Comparison of ENCODE assay signal across 1 cellular context in the genomic region with DNA sequence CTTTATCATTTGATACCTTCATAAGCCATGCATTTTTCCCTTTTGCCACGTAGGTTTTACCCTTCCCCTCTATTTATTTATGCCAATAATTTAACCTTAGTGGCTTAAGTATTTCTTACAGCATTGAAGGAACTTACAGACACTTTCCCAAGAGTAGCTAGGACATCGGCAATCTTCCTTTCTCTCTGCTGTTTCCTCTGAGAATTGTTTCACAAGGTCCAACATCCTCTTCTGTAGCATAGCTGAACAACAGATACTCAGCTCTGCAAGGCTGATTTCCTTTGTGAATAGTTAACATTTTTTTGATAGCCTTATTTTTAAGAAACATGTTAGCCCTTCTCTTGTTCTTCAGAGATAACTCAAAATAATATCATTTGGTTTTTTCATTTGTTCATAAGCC.
TF ChIP-seq lines count a peak whose summit lies in the region.

No MANE protein-coding gene starts in this region.

TF ChIP-seq in HCT116, 20 proteins besides CTCF, POLR2A, EP300 and RAD21 (continued from another document):
- TF ChIP-seq ZNF274 (IDR thresholded peaks at IDR 0.05; ENCODE audit: low read depth, low read length) (no peak), JUND (IDR thresholded peaks at IDR 0.05) (no peak), EGR1 (IDR thresholded peaks at IDR 0.05; ENCODE audit: low read depth) (no peak), EZH2phosphoT487 (IDR thresholded peaks at IDR 0.05; ENCODE audit: borderline replicate concordance) (no peak), POLR2AphosphoS5 (IDR thresholded peaks at IDR 0.05; ENCODE audit: low read depth, low read length) (no peak), ZFX (IDR thresholded peaks at IDR 0.05) (no peak), TCF7L2 (IDR thresholded peaks at IDR 0.05; ENCODE audit: borderline replicate concordance, extremely low read depth, insufficient read depth, insufficient read length) (no peak), CBX3 (IDR thresholded peaks at IDR 0.05; ENCODE audit: low read depth) (no peak)
- TF ChIP-seq, protein P1, sequence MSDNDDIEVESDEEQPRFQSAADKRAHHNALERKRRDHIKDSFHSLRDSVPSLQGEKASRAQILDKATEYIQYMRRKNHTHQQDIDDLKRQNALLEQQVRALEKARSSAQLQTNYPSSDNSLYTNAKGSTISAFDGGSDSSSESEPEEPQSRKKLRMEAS (IDR thresholded peaks at IDR 0.05): no peak
- TF ChIP-seq, protein P2, sequence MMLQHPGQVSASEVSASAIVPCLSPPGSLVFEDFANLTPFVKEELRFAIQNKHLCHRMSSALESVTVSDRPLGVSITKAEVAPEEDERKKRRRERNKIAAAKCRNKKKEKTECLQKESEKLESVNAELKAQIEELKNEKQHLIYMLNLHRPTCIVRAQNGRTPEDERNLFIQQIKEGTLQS (IDR thresholded peaks at IDR 0.05): no peak
